ENCODE assay signal across 16 cellular contexts in the genomic region with DNA sequence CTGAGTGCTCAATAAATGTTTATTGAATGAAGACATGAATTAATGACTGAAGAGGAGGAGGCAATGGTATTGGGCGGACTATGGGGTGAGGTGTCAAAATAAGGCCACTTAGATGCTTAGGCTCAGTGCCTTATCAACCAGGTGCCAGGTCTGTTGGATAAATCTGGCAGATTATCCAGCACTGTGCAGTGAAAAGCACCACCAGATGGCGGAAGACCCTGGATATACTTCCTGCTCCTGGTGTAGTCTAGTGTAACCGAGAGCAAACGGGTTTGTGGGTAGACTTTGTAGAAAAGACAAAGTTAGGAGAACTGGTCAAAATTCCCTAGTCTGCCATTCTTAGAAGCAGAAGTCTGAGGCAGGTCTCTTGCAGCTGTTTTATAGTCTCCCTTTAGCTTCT.
A peak's percentile ranks its signal among the peaks of the same experiment; 100 is the strongest.
DNase-seq lines count a peak whose midpoint lies in the region; ATAC-seq, FAIRE-seq and TF ChIP-seq lines count a peak whose summit lies in the region.
"Had no signal": no experiment of that assay in that cellular context is flagged by ENCODE, and none has a peak within 500 bp of the region (broad histone marks: within the 10 kb centered on the region; RNA-seq: fewer than 3 reads in every experiment).

No MANE protein-coding gene starts in this region.

- CTCF ChIA-PET in A673 (lab: Charles Lee) = interaction anchor here (0.7 kb wide), 1 partner anchor 137 kb away, joined by 3 read pairs; no protein-coding TSS in a partner anchor
- CTCF ChIA-PET in H1 (lab: Charles Lee; ENCODE audit: partially characterized antibody) = interaction anchor here (0.8 to 2.2 kb wide), 6 partner anchors 10 to 141 kb away, joined by 3 to 8 read pairs (median 4); no protein-coding TSS in a partner anchor
- CTCF ChIA-PET in CD4-positive, alpha-beta memory T cell (lab: Charles Lee; ENCODE audit: partially characterized antibody) = no interaction called here

- H3K27me3 ChIP-seq in A673 (replicated peaks; ENCODE audit: insufficient read depth, low read depth, low read length, poor library complexity) = peaks cover 3% of the 10 kb centered on the region
- no peaks in the 10 kb centered on the region for H3K27me3 ChIP-seq in H1 (replicated peaks in 1 of 4; ENCODE audit: control insufficient read depth in 3 of 4, extremely low read depth in 1 of 4, insufficient read depth in 3 of 4, low read length in 3 of 4)
- H3K27me3 ChIP-seq in CD4-positive, alpha-beta memory T cell (ENCODE audit: insufficient read depth, low read length) = no peaks in the 10 kb centered on the region
- H3K27me3 ChIP-seq: BLaER1 had no signal

- H3K4ac ChIP-seq in H1 (replicated peaks; ENCODE audit: insufficient read length, low read depth, low read length) = no peak overlapping the region

- H3K9ac ChIP-seq in H1 (replicated peaks in 1 of 4; ENCODE audit: extremely low read depth in 1 of 4, low read depth in 3 of 4, low read length in 3 of 4) = no peak overlapping the region
- H3K9ac ChIP-seq: BLaER1 had no signal

- no peaks in the 10 kb centered on the region for H4K20me1 ChIP-seq in H1 (replicated peaks in 1 of 2; ENCODE audit: control insufficient read depth in 1 of 2, insufficient read depth in 2 of 2, low read length in 2 of 2)
- H4K20me1 ChIP-seq: BLaER1 had no signal

- H3K23me2 ChIP-seq in H1 (ENCODE audit: low read depth, low read length) = no peaks in the 10 kb centered on the region; the same call in 1 of the 2 replicates

- no peak for TF ChIP-seq EP300 in H1 (IDR thresholded peaks at IDR 0.05; ENCODE audit: borderline replicate concordance in 1 of 2, low read depth in 2 of 2, low read length in 2 of 2)

- no peak overlapping the region for H3K27ac ChIP-seq in A673 (ENCODE audit: low read depth, low read length, poor library complexity, severe bottlenecking)
- no peak overlapping the region for H3K27ac ChIP-seq in H1 (ENCODE audit: low read depth, low read length)
- H3K27ac ChIP-seq in CD4-positive, alpha-beta memory T cell (ENCODE audit: low read depth, low read length) = no peak overlapping the region
- H3K27ac ChIP-seq: BLaER1, coronary artery had no signal

- POLR2A ChIA-PET in A673 (lab: Charles Lee; ENCODE audit: low non-redundant PET) (no interaction called here), H1 (lab: Charles Lee; ENCODE audit: partially characterized antibody) (no interaction called here)
- POLR2A ChIA-PET in CD4-positive, alpha-beta memory T cell (lab: Charles Lee; ENCODE audit: partially characterized antibody) = no interaction called here

- H3K79me2 ChIP-seq in H1 (ENCODE audit: control insufficient read depth in 1 of 2, insufficient read depth in 2 of 2, low read length in 2 of 2) = no peaks in the 10 kb centered on the region

- no peaks in the 10 kb centered on the region for H3K9me3 ChIP-seq in A673 (ENCODE audit: low read depth, low read length, poor library complexity, severe bottlenecking)
- no peaks in the 10 kb centered on the region for H3K9me3 ChIP-seq in H1 (ENCODE audit: insufficient read depth in 2 of 2, low read depth in 1 of 2, low read length in 1 of 2)
- no peaks in the 10 kb centered on the region for H3K9me3 ChIP-seq in CD4-positive, alpha-beta memory T cell (ENCODE audit: control insufficient read depth in 1 of 2, low read length in 2 of 2)
- H3K9me3 ChIP-seq: BLaER1 had no signal

- H3K36me3 ChIP-seq in A673 (ENCODE audit: insufficient read depth, low read length, poor library complexity, severe bottlenecking) (no peaks in the 10 kb centered on the region), H1 (ENCODE audit: control insufficient read depth in 2 of 4, insufficient read depth in 4 of 4, low read length in 3 of 4) (no peaks in the 10 kb centered on the region)
- H3K36me3 ChIP-seq in CD4-positive, alpha-beta memory T cell (ENCODE audit: insufficient read depth, low read length) = no peaks in the 10 kb centered on the region
- H3K36me3 ChIP-seq: BLaER1 had no signal

- H2BK5ac ChIP-seq in H1 (ENCODE audit: low read depth, low read length) = no peak overlapping the region

- TF ChIP-seq POLR2A in H54 (IDR thresholded peaks at IDR 0.05; ENCODE audit: low read depth, low read length) (no peak), H1 (IDR thresholded peaks at IDR 0.05; ENCODE audit: control extremely low read depth in 1 of 2, low read depth in 2 of 2, low read length in 2 of 2) (no peak)

- peak; percentile 42 to 54; a peak in 3 of 4 replicates for TF ChIP-seq RAD21 in H1 (IDR thresholded peaks at IDR 0.05 in 1 of 2, conservative IDR thresholded peaks at IDR 0.05 in 1 of 2; ENCODE audit: low read depth in 2 of 2, low read length in 2 of 2)

- H3K36me3 Mint-ChIP-seq in CD4-positive, alpha-beta memory T cell = no peaks in the 10 kb centered on the region
- H3K36me3 Mint-ChIP-seq in T-helper 2 cell treated with Interferon-gamma antibody and Interleukin-4, amounts not matched to agents 5 μg/mL and 100 μg/mL, for 36 hours (ENCODE audit: low read depth) = no peaks in the 10 kb centered on the region

- H2BK20ac ChIP-seq in H1 (ENCODE audit: low read length) = no peak overlapping the region

- FAIRE-seq in H54 (lab: Jason Lieb, UNC) (peak; percentile 33), H1 (lab: Jason Lieb, UNC) (no peak)
- FAIRE-seq: kidney had no signal

- TF ChIP-seq CTCF in A673 (conservative IDR thresholded peaks at IDR 0.05; ENCODE audit: low read depth, low read length) (peak; percentile 65), H1 (IDR thresholded peaks at IDR 0.05; ENCODE audit: control extremely low read depth in 1 of 3, insufficient read depth in 1 of 3, low read depth in 1 of 3, low read length in 3 of 3) (peak in 2 of 3 experiments; percentile 37 to 42; a peak in 3 of 4 replicates)

- H2BK15ac ChIP-seq in H1 (ENCODE audit: low read length) = no peak overlapping the region

- H2AFZ ChIP-seq in H1 (ENCODE audit: low read length) = no peak overlapping the region

- no peak overlapping the region for H2AK5ac ChIP-seq in H1 (ENCODE audit: low read depth, low read length)

- peaks cover 0 to 5% (median 0%) of the 10 kb centered on the region in 8 donors for H3K9me3 Mint-ChIP-seq in CD4-positive, alpha-beta memory T cell
- H3K9me3 Mint-ChIP-seq in T-helper 2 cell treated with Interferon-gamma antibody and Interleukin-4, amounts not matched to agents 5 μg/mL and 100 μg/mL, for 36 hours = no peaks in the 10 kb centered on the region
- H3K9me3 Mint-ChIP-seq: stimulated activated naive CD8-positive, alpha-beta T cell treated with anti-CD3 and anti-CD28 coated beads, Interleukin-15, amount 100 ng/mL, for 72 hours had no signal

- DNase-seq in A673 (ENCODE audit: low spot score) (peak; percentile 50), H54 (ENCODE audit: insufficient read length, low spot score) (no peak), NCI-H82 (lab: John Stamatoyannopoulos, UW) (peak; percentile 90), H1 (ENCODE audit: low read depth in 1 of 2, low spot score in 2 of 2) (peak in 1 of 2 experiments; percentile 7), GOT3 (lab: John Stamatoyannopoulos, UW) (no peak)
- DNase-seq in CD4-positive, alpha-beta memory T cell = no peak
- DNase-seq in T-helper 2 cell treated with Interferon-gamma antibody and Interleukin-4, amounts not matched to agents 5 μg/mL and 100 μg/mL, for 36 hours (ENCODE audit: low spot score) = no peak
- DNase-seq: activated CD8-positive, alpha-beta memory T cell treated with anti-CD3 and anti-CD28 coated beads, Interleukin-2, amount 50 U/mL, for 4 hours; foreskin melanocyte; Kasumi-1; kidney; retina; stimulated activated naive CD8-positive, alpha-beta T cell treated with anti-CD3 and anti-CD28 coated beads, Interleukin-15, amount 100 ng/mL, for 72 hours had no signal

- no TSS peak for BruUV-seq in A673 (replicated peaks; lab: Mats Ljungman, UMichigan)

- H4K5ac ChIP-seq in H1 (ENCODE audit: insufficient read length, low read depth, low read length) = no peak overlapping the region

- H3K14ac ChIP-seq in H1 (ENCODE audit: insufficient read length) = no peak overlapping the region

- no peak overlapping the region for H3K4me3 Mint-ChIP-seq in CD4-positive, alpha-beta memory T cell
- H3K4me3 Mint-ChIP-seq in T-helper 2 cell treated with Interferon-gamma antibody and Interleukin-4, amounts not matched to agents 5 μg/mL and 100 μg/mL, for 36 hours = no peak overlapping the region
- H3K4me3 Mint-ChIP-seq: stimulated activated naive CD8-positive, alpha-beta T cell treated with anti-CD3 and anti-CD28 coated beads, Interleukin-15, amount 100 ng/mL, for 72 hours had no signal

- peaks cover 15% of the 10 kb centered on the region for H3K4me1 ChIP-seq in A673 (ENCODE audit: insufficient read depth, low read length, poor library complexity, severe bottlenecking)
- no peaks in the 10 kb centered on the region; a peak in 2 of 7 replicates for H3K4me1 ChIP-seq in H1 (replicated peaks in 1 of 4; ENCODE audit: control insufficient read depth in 3 of 4, insufficient read depth in 4 of 4, low read length in 3 of 4)
- H3K4me1 ChIP-seq in CD4-positive, alpha-beta memory T cell (ENCODE audit: insufficient read depth, low read length) = no peaks in the 10 kb centered on the region

- no peak overlapping the region for H4K8ac ChIP-seq in H1 (ENCODE audit: extremely low read depth, insufficient read depth, low read length)

- no peak overlapping the region for H3K23ac ChIP-seq in H1 (ENCODE audit: insufficient read length)

- no peaks in the 10 kb centered on the region for H3K4me1 Mint-ChIP-seq in CD4-positive, alpha-beta memory T cell
- no peaks in the 10 kb centered on the region for H3K4me1 Mint-ChIP-seq in T-helper 2 cell treated with Interferon-gamma antibody and Interleukin-4, amounts not matched to agents 5 μg/mL and 100 μg/mL, for 36 hours (ENCODE audit: low read depth)
- H3K4me1 Mint-ChIP-seq: stimulated activated naive CD8-positive, alpha-beta T cell treated with anti-CD3 and anti-CD28 coated beads, Interleukin-15, amount 100 ng/mL, for 72 hours had no signal

- no peak for ATAC-seq in HG03039 (IDR thresholded peaks at IDR 0.05; ENCODE audit: unreplicated experiment)
- ATAC-seq: stimulated activated naive CD8-positive, alpha-beta T cell treated with anti-CD3 and anti-CD28 coated beads, Interleukin-15, amount 100 ng/mL, for 72 hours had no signal

- H3K4me2 ChIP-seq in H1 (ENCODE audit: insufficient read depth in 1 of 2, low read depth in 2 of 2, low read length in 2 of 2) = no peak overlapping the region
- H3K4me2 ChIP-seq: BLaER1 had no signal

- no peak overlapping the region for H4K91ac ChIP-seq in H1 (replicated peaks; ENCODE audit: insufficient read length, low read length)

- H3K79me1 ChIP-seq in H1 (ENCODE audit: low read depth, low read length) = no peaks in the 10 kb centered on the region

- no peak overlapping the region for H3K56ac ChIP-seq in H1 (replicated peaks; ENCODE audit: insufficient read length, low read depth, low read length)

- peaks cover 3 to 5% of the 10 kb centered on the region in 2 donors for H3K27me3 Mint-ChIP-seq in CD4-positive, alpha-beta memory T cell
- H3K27me3 Mint-ChIP-seq in T-helper 2 cell treated with Interferon-gamma antibody and Interleukin-4, amounts not matched to agents 5 μg/mL and 100 μg/mL, for 36 hours (ENCODE audit: low read depth) = no peaks in the 10 kb centered on the region
- H3K27me3 Mint-ChIP-seq: stimulated activated naive CD8-positive, alpha-beta T cell treated with anti-CD3 and anti-CD28 coated beads, Interleukin-15, amount 100 ng/mL, for 72 hours had no signal

- no peak overlapping the region for H3K27ac Mint-ChIP-seq in CD4-positive, alpha-beta memory T cell
- H3K27ac Mint-ChIP-seq in T-helper 2 cell treated with Interferon-gamma antibody and Interleukin-4, amounts not matched to agents 5 μg/mL and 100 μg/mL, for 36 hours = no peak overlapping the region
- H3K27ac Mint-ChIP-seq: stimulated activated naive CD8-positive, alpha-beta T cell treated with anti-CD3 and anti-CD28 coated beads, Interleukin-15, amount 100 ng/mL, for 72 hours had no signal

- no peak overlapping the region for H3K4me3 ChIP-seq in A673 (ENCODE audit: low read depth, low read length, poor library complexity, severe bottlenecking)
- H3K4me3 ChIP-seq in H1 (ENCODE audit: extremely low read depth in 1 of 4, insufficient read depth in 2 of 4, low read depth in 3 of 4, low read length in 4 of 4) = no peak overlapping the region
- H3K4me3 ChIP-seq in CD4-positive, alpha-beta memory T cell (ENCODE audit: low read length in 2 of 2) = no peak overlapping the region
- H3K4me3 ChIP-seq: BLaER1, coronary artery had no signal

- H2BK12ac ChIP-seq in H1 (ENCODE audit: low read depth, low read length) = no peak overlapping the region

- no peak overlapping the region for H2BK120ac ChIP-seq in H1 (replicated peaks; ENCODE audit: low read depth, low read length)

- intact Hi-C loops in A673 (cut with micrococcal nuclease; ENCODE audit: unreplicated experiment) = loop anchor here (10.0 kb wide), 1 partner anchor 197 kb away; no protein-coding TSS in a partner anchor
- intact Hi-C loops in CD4-positive, alpha-beta memory T cell (cut with micrococcal nuclease) = no loop called here

- no peak overlapping the region for H3K18ac ChIP-seq in H1 (ENCODE audit: extremely low read depth, low read length)

- WGBS in H1 (ENCODE audit: extremely low coverage in 1 of 2, insufficient coverage in 1 of 2, insufficient read length in 1 of 2, insufficient replicate concordance in 2 of 2, low coverage in 1 of 2, low lambda C conversion rate in 2 of 2, missing lambda C conversion rate in 1 of 2), 2 experiments = 84% methylated on average over 4 of the region's 4 CpGs; no CpG with 5 or more reads in 1 of the 2 experiments

Comparison
In these comparisons a context has a peak if more than half of its experiments do, and no peak if none do; other contexts are left out.
1. DNase-seq: peak in A673 (single experiment) and NCI-H82 (single experiment); none in H54 (single experiment), GOT3 (single experiment), CD4-positive, alpha-beta memory T cell (0 of 5) and T-helper 2 cell treated with Interferon-gamma antibody and Interleukin-4, amounts not matched to agents 5 μg/mL and 100 μg/mL, for 36 hours (single experiment).